In genomic region chr4:185106353-185106752, GRCh38 we compare ENCODE assay signal across 36 cellular contexts.
"Had no signal": no experiment of that assay in that cellular context is flagged by ENCODE, and none has a peak within 500 bp of the region (broad histone marks: within the 10 kb centered on the region; RNA-seq: fewer than 3 reads in every experiment).

No MANE protein-coding gene starts in this region.

- H3K27ac Mint-ChIP-seq: activated CD4-positive, alpha-beta T cell treated with anti-CD3 and anti-CD28 coated beads, Interleukin-2, amount 10 ng/mL, durations not matched to agents 24 days and 14 days; activated CD8-positive, alpha-beta T cell treated with anti-CD3 and anti-CD28 coated beads for 36 hours; activated naive CD8-positive, alpha-beta T cell treated with anti-CD3 and anti-CD28 coated beads for 36 hours; activated T-cell treated with anti-CD3 and anti-CD28 coated beads, Interleukin-2, amount 50 U/mL, for 72 hours; activated T-helper 17 cell treated with anti-CD3 and anti-CD28 coated beads, Interleukin-2, amount 50 U/mL, for 72 hours had no signal

- H3K4me1 Mint-ChIP-seq: activated CD4-positive, alpha-beta T cell treated with anti-CD3 and anti-CD28 coated beads, Interleukin-2, amount 10 ng/mL, durations not matched to agents 24 days and 14 days; activated naive CD8-positive, alpha-beta T cell treated with anti-CD3 and anti-CD28 coated beads for 36 hours; activated T-helper 17 cell treated with anti-CD3 and anti-CD28 coated beads, Interleukin-2, amount 50 U/mL, for 72 hours had no signal

- H3K27ac ChIP-seq: brain microvascular endothelial cell, Peyer's patch, SJSA1, VCaP had no signal

- H3K9me3 ChIP-seq: Peyer's patch had no signal

- H3K4me3 Mint-ChIP-seq: activated CD4-positive, alpha-beta T cell treated with anti-CD3 and anti-CD28 coated beads, Interleukin-2, amount 10 ng/mL, durations not matched to agents 24 days and 14 days; activated CD8-positive, alpha-beta T cell treated with anti-CD3 and anti-CD28 coated beads for 36 hours; activated naive CD8-positive, alpha-beta T cell treated with anti-CD3 and anti-CD28 coated beads for 36 hours; activated T-cell treated with anti-CD3 and anti-CD28 coated beads, Interleukin-2, amount 50 U/mL, for 72 hours; activated T-helper 17 cell treated with anti-CD3 and anti-CD28 coated beads, Interleukin-2, amount 50 U/mL, for 72 hours had no signal

- H3K36me3 ChIP-seq: brain microvascular endothelial cell, Peyer's patch, SJSA1 had no signal

- H3K9me3 Mint-ChIP-seq: activated CD4-positive, alpha-beta T cell treated with anti-CD3 and anti-CD28 coated beads, Interleukin-2, amount 10 ng/mL, durations not matched to agents 24 days and 14 days; activated CD8-positive, alpha-beta T cell treated with anti-CD3 and anti-CD28 coated beads for 36 hours; activated naive CD8-positive, alpha-beta T cell treated with anti-CD3 and anti-CD28 coated beads for 36 hours; activated T-cell treated with anti-CD3 and anti-CD28 coated beads, Interleukin-2, amount 50 U/mL, for 72 hours; activated T-helper 17 cell treated with anti-CD3 and anti-CD28 coated beads, Interleukin-2, amount 50 U/mL, for 72 hours had no signal

- ATAC-seq: activated CD8-positive, alpha-beta T cell treated with anti-CD3 and anti-CD28 coated beads for 36 hours; activated T-cell treated with anti-CD3 and anti-CD28 coated beads, Interleukin-2, amount 50 U/mL, for 72 hours; activated T-helper 17 cell treated with anti-CD3 and anti-CD28 coated beads, Interleukin-2, amount 50 U/mL, for 72 hours; PC-3 had no signal

- H3K4me3 ChIP-seq: Peyer's patch, SJSA1 had no signal

- H3K36me3 Mint-ChIP-seq: activated naive CD8-positive, alpha-beta T cell treated with anti-CD3 and anti-CD28 coated beads for 36 hours had no signal

- DNase-seq: activated CD4-positive, alpha-beta T cell treated with anti-CD3 and anti-CD28 coated beads, Interleukin-2, amount 10 ng/mL, durations not matched to agents 24 days and 14 days; activated CD4-positive, alpha-beta T cell treated with anti-CD3 and anti-CD28 coated beads, Interleukin-2, amount 50 U/mL, for 4 hours; activated CD4-positive, CD25-positive, alpha-beta regulatory T cell; activated CD8-positive, alpha-beta T cell treated with anti-CD3 and anti-CD28 coated beads for 36 hours; activated effector memory CD4-positive, alpha-beta T cell treated with anti-CD3 and anti-CD28 coated beads, Interleukin-2, amount 50 U/mL, for 16 hours; activated naive CD4-positive, alpha-beta T cell; activated naive CD4-positive, alpha-beta T cell treated with anti-CD3 and anti-CD28 coated beads, Interleukin-2, amount 50 U/mL, for 16 hours; activated naive CD8-positive, alpha-beta T cell treated with anti-CD3 and anti-CD28 coated beads for 36 hours; activated T-cell treated with anti-CD3 and anti-CD28 coated beads, Interleukin-2, amount 50 U/mL, for 1 hour; activated T-cell treated with anti-CD3 and anti-CD28 coated beads, Interleukin-2, amount 50 U/mL, for 72 hours; amniotic stem cell; aorta; brain microvascular endothelial cell; central memory CD4-positive, alpha-beta T cell; NCI-H1092 treated with DMSO at 0.1 percent for 48 hours; NCI-H1417; NCI-H146; NCI-H187; NCI-H2029 treated with DMSO at 0.1 percent for 48 hours; NCI-H2107; NCI-H2171; NCI-H510A; NCI-H526; NCI-H748 treated with DMSO at 0.1 percent for 48 hours; NK-92 treated with Interleukin-12 subunit alpha and Interleukin-12 subunit beta, amount 100 ng/mL, for 24 hours; PC-3; Peyer's patch; RPMI8226; SHP77 treated with DMSO at 0.1 percent for 48 hours; SW 1271; T-helper 1 cell; T-helper 2 cell; T-helper 9 cell had no signal

- H3K27me3 ChIP-seq: brain microvascular endothelial cell, Peyer's patch had no signal

- H3K4me1 ChIP-seq: SJSA1 had no signal
